1 cellular context compared by ENCODE assay signal in genomic region chr19:4234142-4234861, GRCh38.
TF ChIP-seq lines count a peak whose summit lies in the region.

No MANE protein-coding gene starts in this region.

TF ChIP-seq in HepG2, 621 proteins besides CTCF, POLR2A, EP300 and RAD21 (continued from another document and continues in another):
- no peak for TF ChIP-seq ZBTB37 (CRISPR knock-in tag; IDR thresholded peaks at IDR 0.05)
- no peak for TF ChIP-seq ZBTB49 (CRISPR knock-in tag; IDR thresholded peaks at IDR 0.05; ENCODE audit: borderline replicate concordance)
- no peak for TF ChIP-seq ATF7 (IDR thresholded peaks at IDR 0.05)
- no peak for TF ChIP-seq ATF7 (CRISPR knock-in tag; IDR thresholded peaks at IDR 0.05)
- TF ChIP-seq SNAPC4 (CRISPR knock-in tag; IDR thresholded peaks at IDR 0.05), result no peak
- TF ChIP-seq SCMH1 (CRISPR knock-in tag; IDR thresholded peaks at IDR 0.05; ENCODE audit: borderline replicate concordance), result no peak
- no peak for TF ChIP-seq ZNF234 (CRISPR knock-in tag; conservative IDR thresholded peaks at IDR 0.05)
- no peak for TF ChIP-seq SRSF4 (IDR thresholded peaks at IDR 0.05; ENCODE audit: low read depth, low read length, poor library complexity, severe bottlenecking)
- TF ChIP-seq SMAD1 (CRISPR knock-in tag; IDR thresholded peaks at IDR 0.05; ENCODE audit: borderline replicate concordance, low read depth), result no peak
- TF ChIP-seq ARHGAP35 (CRISPR knock-in tag; IDR thresholded peaks at IDR 0.05; ENCODE audit: borderline replicate concordance), result no peak
- no peak for TF ChIP-seq HNF1B (CRISPR knock-in tag; IDR thresholded peaks at IDR 0.05)
- TF ChIP-seq FOXK2 (IDR thresholded peaks at IDR 0.05), result 0 out of 2 replicates have a peak, but pooled peaks have one; percentile 7
- no peak for TF ChIP-seq TRIM22 (IDR thresholded peaks at IDR 0.05)
- no peak for TF ChIP-seq NR2C2 (CRISPR knock-in tag; IDR thresholded peaks at IDR 0.05; ENCODE audit: borderline replicate concordance)
- 0 out of 2 replicates have a peak, but pooled peaks have one; percentile 22 for TF ChIP-seq ZSCAN21 (CRISPR knock-in tag; IDR thresholded peaks at IDR 0.05; ENCODE audit: borderline replicate concordance)
- TF ChIP-seq RXRB (CRISPR knock-in tag; IDR thresholded peaks at IDR 0.05; ENCODE audit: borderline replicate concordance), result peak; percentile 99
- no peak for TF ChIP-seq PHF5A (CRISPR knock-in tag; IDR thresholded peaks at IDR 0.05; ENCODE audit: low read depth, unreplicated experiment)
- no peak for TF ChIP-seq ZNF329 (CRISPR knock-in tag; IDR thresholded peaks at IDR 0.05; ENCODE audit: low read depth)
- no peak for TF ChIP-seq ZNF281 (CRISPR knock-in tag; IDR thresholded peaks at IDR 0.05; ENCODE audit: borderline replicate concordance)
- no peak for TF ChIP-seq GABPA (IDR thresholded peaks at IDR 0.05; ENCODE audit: low read depth, low read length)
- TF ChIP-seq GABPA (CRISPR knock-in tag; IDR thresholded peaks at IDR 0.05; ENCODE audit: low read depth), result peak; percentile 29; the same call in 1 of the 2 replicates
- no peak for TF ChIP-seq DR1 (CRISPR knock-in tag; IDR thresholded peaks at IDR 0.05)
- peak; percentile 54; the same call in 1 of the 2 replicates for TF ChIP-seq ZNF256 (CRISPR knock-in tag; conservative IDR thresholded peaks at IDR 0.05)
- peak; percentile 58 for TF ChIP-seq PHF21A (CRISPR knock-in tag; IDR thresholded peaks at IDR 0.05)
- TF ChIP-seq HOXA7 (CRISPR knock-in tag; IDR thresholded peaks at IDR 0.05), result no peak
- no peak; the same call in 1 of the 2 replicates for TF ChIP-seq KAT7 (CRISPR knock-in tag; IDR thresholded peaks at IDR 0.05; ENCODE audit: borderline replicate concordance)
- no peak for TF ChIP-seq ZNF652 (CRISPR knock-in tag; IDR thresholded peaks at IDR 0.05; ENCODE audit: borderline replicate concordance, low read depth)
- peak; percentile 32; the same call in 1 of the 2 replicates for TF ChIP-seq HOMEZ (CRISPR knock-in tag; IDR thresholded peaks at IDR 0.05; ENCODE audit: low read depth)
- no peak for TF ChIP-seq ZNF251 (CRISPR knock-in tag; IDR thresholded peaks at IDR 0.05)
- TF ChIP-seq HBP1 (CRISPR knock-in tag; IDR thresholded peaks at IDR 0.05; ENCODE audit: low read depth), result 0 out of 2 replicates have a peak, but pooled peaks have one; percentile 21
- no peak for TF ChIP-seq ZNF432 (CRISPR knock-in tag; IDR thresholded peaks at IDR 0.05; ENCODE audit: borderline replicate concordance)
- TF ChIP-seq ZNF749 (CRISPR knock-in tag; IDR thresholded peaks at IDR 0.05; ENCODE audit: borderline replicate concordance), result no peak
- no peak for TF ChIP-seq ZNF644 (CRISPR knock-in tag; IDR thresholded peaks at IDR 0.05; ENCODE audit: low read depth)
- TF ChIP-seq ZNF710 (CRISPR knock-in tag; IDR thresholded peaks at IDR 0.05; ENCODE audit: borderline replicate concordance), result no peak
- TF ChIP-seq ZNF572 (CRISPR knock-in tag; IDR thresholded peaks at IDR 0.05), result no peak
- TF ChIP-seq ZNF224 (CRISPR knock-in tag; IDR thresholded peaks at IDR 0.05), result no peak
- no peak for TF ChIP-seq ZFYVE20 (CRISPR knock-in tag; IDR thresholded peaks at IDR 0.05; ENCODE audit: borderline replicate concordance, low read depth)
